ENCODE assay signal across 8 cellular contexts in the genomic region with DNA sequence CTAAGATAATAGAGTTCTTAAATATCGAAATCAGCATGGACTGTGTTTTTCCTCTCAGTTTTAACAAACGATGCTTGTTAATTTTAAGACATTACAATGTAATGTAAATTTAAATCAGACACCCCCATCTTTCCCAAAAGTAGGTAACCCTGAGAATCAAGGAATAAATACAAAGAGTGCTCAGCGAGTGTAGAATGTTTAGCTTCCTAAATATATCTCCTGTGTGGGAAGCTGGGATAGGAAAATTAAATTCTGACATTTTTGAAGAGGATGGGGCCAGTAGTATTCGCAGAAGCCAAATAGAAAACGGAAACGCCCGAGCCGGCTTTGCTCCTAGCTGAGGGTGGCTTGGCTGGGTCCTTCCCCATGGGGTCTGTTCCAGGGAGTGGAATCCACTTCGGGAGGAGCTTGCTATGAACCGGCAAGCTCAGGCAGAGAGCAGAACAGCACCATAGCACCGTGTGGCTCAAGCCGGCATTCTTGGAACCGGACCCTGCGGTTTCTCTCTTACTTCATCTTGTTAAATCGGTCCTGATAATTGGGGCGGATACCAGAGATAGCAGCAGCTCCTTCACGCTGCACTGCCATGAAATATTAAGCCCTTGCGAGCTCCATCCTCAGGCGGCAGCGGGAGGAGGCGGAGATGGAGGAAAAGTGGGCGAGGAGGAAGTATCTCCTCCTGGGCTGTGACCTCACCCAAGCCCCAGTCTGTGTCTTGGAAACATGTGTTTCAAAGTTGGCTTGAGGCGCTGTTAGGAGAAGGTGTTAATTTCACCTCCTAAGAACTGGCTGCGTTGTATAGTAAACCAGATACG. TPM values are rescaled to one million over a fixed set of nuclear protein-coding genes. Genes with fewer than 3 reads are reported as not detected.
DNase-seq lines count a peak whose midpoint lies in the region; ATAC-seq and TF ChIP-seq lines count a peak whose summit lies in the region.

No MANE protein-coding gene starts in this region.

- no peaks in the 10 kb centered on the region for H3K4me1 ChIP-seq in iPS-15b (ENCODE audit: control insufficient read depth, insufficient read depth, low read length)

- peak overlapping the region; percentile 67 for H3K27ac ChIP-seq in brain microvascular endothelial cell

- H3K36me3 Mint-ChIP-seq in activated T-helper 2 cell treated with anti-CD3 and anti-CD28 coated beads, Interferon-gamma antibody, Interleukin-2, Interleukin-4, amounts not matched to agents 10 μg/mL and 5 μg/mL and 100 μg/mL, durations not matched to agents 14 hours and 24 hours and 36 hours (ENCODE audit: low read depth): no peaks in the 10 kb centered on the region

- H3K9me3 ChIP-seq in iPS-15b (ENCODE audit: control insufficient read depth, insufficient read depth, low read length): no peaks in the 10 kb centered on the region

- no peaks in the 10 kb centered on the region for H3K36me3 ChIP-seq in brain microvascular endothelial cell (replicated peaks)
- no peaks in the 10 kb centered on the region for H3K36me3 ChIP-seq in iPS-15b (ENCODE audit: control insufficient read depth, insufficient read depth, low read length)

- peak; percentile 4 for TF ChIP-seq CTCF in brain microvascular endothelial cell (IDR thresholded peaks at IDR 0.05; ENCODE audit: low read depth, low read length, missing control alignments)

- ATAC-seq in GM19035 (IDR thresholded peaks at IDR 0.05; ENCODE audit: unreplicated experiment): no peak
- ATAC-seq in HG03354 (IDR thresholded peaks at IDR 0.05; ENCODE audit: poor library complexity, severe bottlenecking, unreplicated experiment): no peak

- in situ Hi-C loops in brain microvascular endothelial cell (cut with HindIII; ENCODE audit: low pct_ligation_motif_present, low sequenced_read_pairs): no loop called here

- peak overlapping the region; percentile 28 for H3K9ac ChIP-seq in iPS-15b (ENCODE audit: low read depth, low read length)

- H3K4me3 Mint-ChIP-seq in activated T-helper 2 cell treated with anti-CD3 and anti-CD28 coated beads, Interferon-gamma antibody, Interleukin-2, Interleukin-4, amounts not matched to agents 10 μg/mL and 5 μg/mL and 100 μg/mL, durations not matched to agents 14 hours and 24 hours and 36 hours (ENCODE audit: low read depth): no peak overlapping the region

- H3K27me3 Mint-ChIP-seq in activated T-helper 2 cell treated with anti-CD3 and anti-CD28 coated beads, Interferon-gamma antibody, Interleukin-2, Interleukin-4, amounts not matched to agents 10 μg/mL and 5 μg/mL and 100 μg/mL, durations not matched to agents 14 hours and 24 hours and 36 hours (ENCODE audit: low read depth): peaks cover 27% of the 10 kb centered on the region

- intact Hi-C loops in activated T-helper 2 cell treated with anti-CD3 and anti-CD28 coated beads, Interferon-gamma antibody, Interleukin-2, Interleukin-4, amounts not matched to agents 10 μg/mL and 5 μg/mL and 100 μg/mL, durations not matched to agents 14 hours and 24 hours and 36 hours (cut with micrococcal nuclease): no loop called here

- no peaks in the 10 kb centered on the region for H3K9me3 Mint-ChIP-seq in activated T-helper 2 cell treated with anti-CD3 and anti-CD28 coated beads, Interferon-gamma antibody, Interleukin-2, Interleukin-4, amounts not matched to agents 10 μg/mL and 5 μg/mL and 100 μg/mL, durations not matched to agents 14 hours and 24 hours and 36 hours

- H3K27me3 ChIP-seq in brain microvascular endothelial cell (replicated peaks) (no peaks in the 10 kb centered on the region), iPS-15b (ENCODE audit: control insufficient read depth, insufficient read depth, low read length) (peaks cover 10% of the 10 kb centered on the region)

- H3K4me1 Mint-ChIP-seq in activated T-helper 2 cell treated with anti-CD3 and anti-CD28 coated beads, Interferon-gamma antibody, Interleukin-2, Interleukin-4, amounts not matched to agents 10 μg/mL and 5 μg/mL and 100 μg/mL, durations not matched to agents 14 hours and 24 hours and 36 hours (ENCODE audit: low read depth): no peaks in the 10 kb centered on the region

- DNase-seq in ELR (ENCODE audit: low read depth) (peak; percentile 73), brain microvascular endothelial cell (peak; percentile 84), retina (peak; percentile 53)
- DNase-seq in stimulated activated CD4-positive, alpha-beta T cell treated with anti-CD3 and anti-CD28 coated beads, Interleukin-1b, Interleukin-23, amount 100 ng/mL, for 48 hours: no peak
- no peak for DNase-seq in activated T-helper 2 cell treated with anti-CD3 and anti-CD28 coated beads, Interferon-gamma antibody, Interleukin-2, Interleukin-4, amounts not matched to agents 10 μg/mL and 5 μg/mL and 100 μg/mL, durations not matched to agents 14 hours and 24 hours and 36 hours (ENCODE audit: low spot score)

- peak overlapping the region; percentile 43 for H3K4me3 ChIP-seq in brain microvascular endothelial cell (ENCODE audit: low read depth, low read length)
- peak overlapping the region; percentile 48 for H3K4me3 ChIP-seq in iPS-15b (ENCODE audit: low read depth, low read length)

- H3K27ac Mint-ChIP-seq in activated T-helper 2 cell treated with anti-CD3 and anti-CD28 coated beads, Interferon-gamma antibody, Interleukin-2, Interleukin-4, amounts not matched to agents 10 μg/mL and 5 μg/mL and 100 μg/mL, durations not matched to agents 14 hours and 24 hours and 36 hours: no peak overlapping the region

RNA-seq across cellular contexts. Expression of a gene that starts 24.9 kb away (rescaled TPM):
- total RNA-seq in activated T-helper 2 cell treated with anti-CD3 and anti-CD28 coated beads, Interferon-gamma antibody, Interleukin-2, Interleukin-4, amounts not matched to agents 10 μg/mL and 5 μg/mL and 100 μg/mL, durations not matched to agents 14 hours and 24 hours and 36 hours: 3.3 and 3.9 TPM in 2 replicates

Comparison
In these comparisons a context has a peak if more than half of its experiments do, and no peak if none do; other contexts are left out.
1. DNase-seq: peak in ELR (single experiment), brain microvascular endothelial cell (single experiment) and retina (single experiment); none in stimulated activated CD4-positive, alpha-beta T cell treated with anti-CD3 and anti-CD28 coated beads, Interleukin-1b, Interleukin-23, amount 100 ng/mL, for 48 hours (single experiment) and activated T-helper 2 cell treated with anti-CD3 and anti-CD28 coated beads, Interferon-gamma antibody, Interleukin-2, Interleukin-4, amounts not matched to agents 10 μg/mL and 5 μg/mL and 100 μg/mL, durations not matched to agents 14 hours and 24 hours and 36 hours (single experiment).